In genomic region chr20:47610247-47610944, GRCh38 we compare ENCODE assay signal across 8 cellular contexts.
DNase-seq lines count a peak whose midpoint lies in the region; ATAC-seq and TF ChIP-seq lines count a peak whose summit lies in the region.

No MANE protein-coding gene starts in this region.

- H3K4me1 Mint-ChIP-seq in activated naive CD8-positive, alpha-beta T cell treated with anti-CD3 and anti-CD28 coated beads, Interleukin-2, amount 50 U/mL, for 24 hours: peaks cover 94% of the 10 kb centered on the region

- H3K36me3 Mint-ChIP-seq in activated naive CD8-positive, alpha-beta T cell treated with anti-CD3 and anti-CD28 coated beads, Interleukin-2, amount 50 U/mL, for 24 hours (ENCODE audit: low read depth): peaks cover 37% of the 10 kb centered on the region

- peaks cover 0 to 10% (median 4%) of the 10 kb centered on the region in 11 experiments; a peak in 3 of 22 replicates for H3K9me3 ChIP-seq in BLaER1 treated with 17β-estradiol and CSF1 and Interleukin-3, amounts not matched to agents 10 nM and 100 nM (replicated peaks in 1 of 11)
- no peaks in the 10 kb centered on the region for H3K9me3 ChIP-seq in lower lobe of right lung

- ATAC-seq in HG02759 (IDR thresholded peaks at IDR 0.05; ENCODE audit: unreplicated experiment) (peak; percentile 61), lower lobe of right lung (peak; percentile 56 to 73), GM19324 (IDR thresholded peaks at IDR 0.05; ENCODE audit: low FRiP score, unreplicated experiment) (no peak)
- peak; percentile 95 for ATAC-seq in activated naive CD8-positive, alpha-beta T cell treated with anti-CD3 and anti-CD28 coated beads, Interleukin-2, amount 50 U/mL, for 24 hours

- no peaks in the 10 kb centered on the region for H3K9me3 Mint-ChIP-seq in activated naive CD8-positive, alpha-beta T cell treated with anti-CD3 and anti-CD28 coated beads, Interleukin-2, amount 50 U/mL, for 24 hours

- peaks cover 35 to 81% (median 43%) of the 10 kb centered on the region in 10 experiments for H3K4me1 ChIP-seq in BLaER1 treated with 17β-estradiol and CSF1 and Interleukin-3, amounts not matched to agents 10 nM and 100 nM
- peaks cover 44% of the 10 kb centered on the region for H3K4me1 ChIP-seq in lower lobe of right lung

- TF ChIP-seq CTCF in lower lobe of right lung (IDR thresholded peaks at IDR 0.05): no peak

- H3K9ac ChIP-seq in BLaER1 treated with 17β-estradiol and CSF1 and Interleukin-3, amounts not matched to agents 10 nM and 100 nM: peak overlapping the region in 3 of 11 experiments; percentile 7 to 57 (median 32); a peak in 5 of 22 replicates

- H3K4me2 ChIP-seq in BLaER1 treated with 17β-estradiol and CSF1 and Interleukin-3, amounts not matched to agents 10 nM and 100 nM: peak overlapping the region; percentile 31 to 81 (median 58)

- peak overlapping the region; percentile 64 for H3K4me3 Mint-ChIP-seq in activated naive CD8-positive, alpha-beta T cell treated with anti-CD3 and anti-CD28 coated beads, Interleukin-2, amount 50 U/mL, for 24 hours

- peak overlapping the region in 6 of 11 experiments; percentile 17 to 72 (median 48); a peak in 7 of 22 replicates for H3K27ac ChIP-seq in BLaER1 treated with 17β-estradiol and CSF1 and Interleukin-3, amounts not matched to agents 10 nM and 100 nM
- H3K27ac ChIP-seq in lower lobe of right lung: peak overlapping the region; percentile 38

- peaks cover 9 to 24% (median 18%) of the 10 kb centered on the region in 11 experiments; a peak in 17 of 22 replicates for H3K36me3 ChIP-seq in BLaER1 treated with 17β-estradiol and CSF1 and Interleukin-3, amounts not matched to agents 10 nM and 100 nM
- H3K36me3 ChIP-seq in lower lobe of right lung: no peaks in the 10 kb centered on the region

- no peaks in the 10 kb centered on the region for H3K27me3 ChIP-seq in BLaER1 treated with 17β-estradiol and CSF1 and Interleukin-3, amounts not matched to agents 10 nM and 100 nM
- H3K27me3 ChIP-seq in lower lobe of right lung (ENCODE audit: low read depth): no peaks in the 10 kb centered on the region

- DNase-seq in T follicular helper cell (ENCODE audit: low read depth) (peak; percentile 57), lower lobe of right lung (no peak), hippocampal formation (lab: John Stamatoyannopoulos, UW) (no peak)
- peak; percentile 79 for DNase-seq in activated naive CD8-positive, alpha-beta T cell treated with anti-CD3 and anti-CD28 coated beads, Interleukin-2, amount 50 U/mL, for 24 hours
- DNase-seq in stimulated activated CD8-positive, alpha-beta memory T cell treated with anti-CD3 and anti-CD28 coated beads, Interleukin-4, amount 100 ng/mL, for 4 hours (ENCODE audit: low read depth in 2 of 2, low spot score in 1 of 2): peak; percentile 63 to 72

- H3K4me3 ChIP-seq in BLaER1 treated with 17β-estradiol and CSF1 and Interleukin-3, amounts not matched to agents 10 nM and 100 nM: no peak overlapping the region
- H3K4me3 ChIP-seq in lower lobe of right lung: no peak overlapping the region

- peaks cover 0 to 97% (median 13%) of the 10 kb centered on the region in 11 experiments; a peak in 12 of 22 replicates for H4K20me1 ChIP-seq in BLaER1 treated with 17β-estradiol and CSF1 and Interleukin-3, amounts not matched to agents 10 nM and 100 nM

- peak overlapping the region; percentile 99 for H3K27ac Mint-ChIP-seq in activated naive CD8-positive, alpha-beta T cell treated with anti-CD3 and anti-CD28 coated beads, Interleukin-2, amount 50 U/mL, for 24 hours

- intact Hi-C loops in lower lobe of right lung (cut with DNase I): no loop called here

- no peaks in the 10 kb centered on the region for H3K27me3 Mint-ChIP-seq in activated naive CD8-positive, alpha-beta T cell treated with anti-CD3 and anti-CD28 coated beads, Interleukin-2, amount 50 U/mL, for 24 hours

Comparison
In these comparisons a context has a peak if more than half of its experiments do, and no peak if none do; other contexts are left out.
1. DNase-seq: peak in T follicular helper cell (single experiment), activated naive CD8-positive, alpha-beta T cell treated with anti-CD3 and anti-CD28 coated beads, Interleukin-2, amount 50 U/mL, for 24 hours (single experiment) and stimulated activated CD8-positive, alpha-beta memory T cell treated with anti-CD3 and anti-CD28 coated beads, Interleukin-4, amount 100 ng/mL, for 4 hours (2 of 2); none in lower lobe of right lung (single experiment) and hippocampal formation (0 of 2).